Comparison of ENCODE assay signal across 22 cellular contexts in genomic region chr5:76764374-76764773, GRCh38.
"Had no signal": no experiment of that assay in that cellular context is flagged by ENCODE, and none has a peak within 500 bp of the region (broad histone marks: within the 10 kb centered on the region; RNA-seq: fewer than 3 reads in every experiment).

No MANE protein-coding gene starts in this region.

- H3K9ac ChIP-seq: neural progenitor cell had no signal

- H3K36me3 Mint-ChIP-seq: neural progenitor cell had no signal

- H2AFZ ChIP-seq: neural progenitor cell had no signal

- H3K4me1 ChIP-seq: neural progenitor cell, prostate gland, right atrium auricular region, stomach, tibial artery, upper lobe of right lung, vagina had no signal

- H3K36me3 ChIP-seq: neural progenitor cell, prostate gland, right atrium auricular region, stomach, tibial artery, upper lobe of right lung, vagina had no signal

- H3K27ac ChIP-seq: neural progenitor cell, prostate gland, right atrium auricular region, stomach, tibial artery, upper lobe of right lung, vagina had no signal

- H3K4me3 Mint-ChIP-seq: memory B cell, nephron, neural progenitor cell had no signal

- ATAC-seq: left lobe of liver, sciatic nerve, upper lobe of right lung had no signal

- DNase-seq: cortex of kidney; hypothalamus; stimulated activated CD4-positive, alpha-beta T cell treated with anti-CD3 and anti-CD28 coated beads, Interleukin-12 subunit alpha, Interleukin-12 subunit beta, amount 100 ng/mL, for 4 hours; stimulated activated CD4-positive, alpha-beta T cell treated with anti-CD3 and anti-CD28 coated beads, Interleukin-1b, Interleukin-23, amount 100 ng/mL, for 48 hours; stimulated activated CD4-positive, alpha-beta T cell treated with anti-CD3 and anti-CD28 coated beads, Interleukin-4, amount 100 ng/mL, for 1 hour; stimulated activated CD8-positive, alpha-beta memory T cell treated with anti-CD3 and anti-CD28 coated beads, Interleukin-4, amount 100 ng/mL, for 48 hours; stimulated activated naive CD4-positive, alpha-beta T cell; stomach; upper lobe of right lung had no signal

- H3K4me3 ChIP-seq: lung, neural progenitor cell, prostate gland, right atrium auricular region, smooth muscle cell, stomach, tibial artery, upper lobe of right lung, vagina had no signal

- H3K4me1 Mint-ChIP-seq: memory B cell, nephron, neural progenitor cell had no signal

- FAIRE-seq: frontal cortex, keratinocyte had no signal

- H3K27me3 ChIP-seq: neural progenitor cell, right atrium auricular region, stomach, tibial artery, upper lobe of right lung, vagina had no signal

- H3K9me3 ChIP-seq: prostate gland, tibial artery, vagina had no signal

- H3K27ac Mint-ChIP-seq: memory B cell, nephron, neural progenitor cell had no signal
